ENCODE assay signal across 15 cellular contexts in genomic region chr11:128595775-128596174, GRCh38. TPM values are rescaled to one million over a fixed set of nuclear protein-coding genes. Genes with fewer than 3 reads are reported as not detected.
DNase-seq lines count a peak whose midpoint lies in the region; ATAC-seq, FAIRE-seq and TF ChIP-seq lines count a peak whose summit lies in the region.
"Had no signal": no experiment of that assay in that cellular context is flagged by ENCODE, and none has a peak within 500 bp of the region (broad histone marks: within the 10 kb centered on the region; RNA-seq: fewer than 3 reads in every experiment).

No MANE protein-coding gene starts in this region.

- H3K27ac Mint-ChIP-seq in stimulated activated naive B cell treated with anti-CD40 and anti-IgM and Interleukin-4, amounts not matched to agents 10 μg/mL and 1 μg/mL and 100 μg/mL, for 72 hours = peak overlapping the region; percentile 89
- H3K27ac Mint-ChIP-seq: CD4-positive, alpha-beta memory T cell; HFFc6 had no signal

- peaks cover 32 to 60% of the 10 kb centered on the region in 2 donors for H3K4me1 Mint-ChIP-seq in stimulated activated naive B cell treated with anti-CD40 and anti-IgM and Interleukin-4, amounts not matched to agents 10 μg/mL and 1 μg/mL and 100 μg/mL, for 72 hours

- no peak overlapping the region for H2AFZ ChIP-seq in HepG2 (ENCODE audit: low read length)

- H3K9me3 Mint-ChIP-seq in stimulated activated naive B cell treated with anti-CD40 and anti-IgM and Interleukin-4, amounts not matched to agents 10 μg/mL and 1 μg/mL and 100 μg/mL, for 72 hours = peaks cover 0 to 3% of the 10 kb centered on the region in 2 donors
- H3K9me3 Mint-ChIP-seq: HFFc6 had no signal

- no peak for TF ChIP-seq POLR2A in HepG2 (IDR thresholded peaks at IDR 0.05; ENCODE audit: insufficient read depth in 1 of 2, low read depth in 2 of 2, low read length in 2 of 2)

- no peak for DNase-seq in HepG2 (ENCODE audit: low spot score)
- peak; percentile 4 for DNase-seq in NCI-H82 treated with DMSO at 0.1 percent for 48 hours (lab: John Stamatoyannopoulos, UW; ENCODE audit: unreplicated experiment)
- DNase-seq in left lobe of liver (ENCODE audit: low spot score) = no peak
- no peak for DNase-seq in stimulated activated naive B cell treated with anti-CD40 and anti-IgM and Interleukin-4, amounts not matched to agents 10 μg/mL and 1 μg/mL and 100 μg/mL, for 72 hours
- DNase-seq in NCI-H1694 treated with DMSO at 0.1 percent for 48 hours (lab: John Stamatoyannopoulos, UW) = no peak
- no peak for DNase-seq in DMS 273 (lab: John Stamatoyannopoulos, UW; ENCODE audit: unreplicated experiment)
- DNase-seq in GM19240 (ENCODE audit: insufficient read length, low spot score) = no peak
- DNase-seq: 8988T; CD4-positive, alpha-beta memory T cell; DMS153; DMS79 treated with DMSO at 0.1 percent for 48 hours; GDM1 had no signal

- H3K4me3 ChIP-seq in liver (ENCODE audit: low read depth in 1 of 3, low read length in 3 of 3) = no peak overlapping the region
- no peak overlapping the region for H3K4me3 ChIP-seq in HepG2 (replicated peaks in 1 of 3; ENCODE audit: insufficient read depth in 1 of 3, low read depth in 2 of 3, low read length in 3 of 3)

- TF ChIP-seq EP300 in HepG2 (IDR thresholded peaks at IDR 0.05; ENCODE audit: low read depth in 2 of 2, low read length in 2 of 2) = no peak
- no peak for TF ChIP-seq EP300 in HepG2 (CRISPR knock-in tag; IDR thresholded peaks at IDR 0.05; ENCODE audit: borderline replicate concordance)

- H3K4me2 ChIP-seq in HepG2 (ENCODE audit: low read depth, low read length) = no peak overlapping the region

- no peaks in the 10 kb centered on the region for H3K79me2 ChIP-seq in HepG2 (ENCODE audit: insufficient read depth, low read length)

- in situ Hi-C loops in HepG2 (cut with HindIII; ENCODE audit: extremely low pct_ligation_motif_present, low pct_unique_long_range_greater_than_20kb) = no loop called here

- POLR2A ChIA-PET in HepG2 (lab: Yijun Ruan, JAX) = no interaction called here

- no peaks in the 10 kb centered on the region for H3K36me3 Mint-ChIP-seq in stimulated activated naive B cell treated with anti-CD40 and anti-IgM and Interleukin-4, amounts not matched to agents 10 μg/mL and 1 μg/mL and 100 μg/mL, for 72 hours
- H3K36me3 Mint-ChIP-seq: CD4-positive, alpha-beta memory T cell had no signal

- FAIRE-seq in HepG2 (lab: Jason Lieb, UNC) = no peak

- no TSS peak for BruUV-seq in HepG2 (replicated peaks; lab: Mats Ljungman, UMichigan)

- H3K27me3 ChIP-seq in liver (ENCODE audit: control insufficient read depth in 4 of 4, insufficient read depth in 4 of 4, low read length in 3 of 4) (peaks cover 0 to 4% (median under 1%) of the 10 kb centered on the region in 4 donors), HepG2 (ENCODE audit: control insufficient read depth in 1 of 2, insufficient read depth in 2 of 2, low read length in 2 of 2) (peaks cover 0 to 11% of the 10 kb centered on the region in 2 experiments; a peak in 2 of 5 replicates)

- H3K9ac ChIP-seq in liver (ENCODE audit: low read depth in 1 of 2, low read length in 2 of 2) (no peak overlapping the region), HepG2 (ENCODE audit: insufficient read depth, low read depth, low read length) (no peak overlapping the region)

- H3K9me3 ChIP-seq in liver (ENCODE audit: control insufficient read depth in 4 of 4, low read length in 3 of 4) (no peaks in the 10 kb centered on the region), HepG2 (ENCODE audit: low read length) (no peaks in the 10 kb centered on the region)

- intact Hi-C loops in HepG2 (cut with micrococcal nuclease; ENCODE audit: unreplicated experiment) = no loop called here

- H3K4me1 ChIP-seq in liver (ENCODE audit: control insufficient read depth in 4 of 4, insufficient read depth in 4 of 4, low read length in 3 of 4) (no peaks in the 10 kb centered on the region), HepG2 (ENCODE audit: insufficient read depth, low read length) (no peaks in the 10 kb centered on the region)

- H3K4me3 Mint-ChIP-seq in stimulated activated naive B cell treated with anti-CD40 and anti-IgM and Interleukin-4, amounts not matched to agents 10 μg/mL and 1 μg/mL and 100 μg/mL, for 72 hours = no peak overlapping the region
- H3K4me3 Mint-ChIP-seq: CD4-positive, alpha-beta memory T cell; HFFc6 had no signal

- H4K20me1 ChIP-seq in HepG2 (ENCODE audit: insufficient read depth, low read length) = no peaks in the 10 kb centered on the region

- WGBS in liver = 70% methylated on average over 3 of the region's 3 CpGs
- WGBS in HepG2 (ENCODE audit: low lambda C conversion rate) = 4% methylated on average over 3 of the region's 3 CpGs

- H3K27me3 Mint-ChIP-seq in stimulated activated naive B cell treated with anti-CD40 and anti-IgM and Interleukin-4, amounts not matched to agents 10 μg/mL and 1 μg/mL and 100 μg/mL, for 72 hours = no peaks in the 10 kb centered on the region
- H3K27me3 Mint-ChIP-seq: CD4-positive, alpha-beta memory T cell had no signal

- ATAC-seq in HepG2 (no peak), left lobe of liver (peak; percentile 19)
- ATAC-seq in stimulated activated naive B cell treated with anti-CD40 and anti-IgM and Interleukin-4, amounts not matched to agents 10 μg/mL and 1 μg/mL and 100 μg/mL, for 72 hours (replicated peaks) = no peak

- H3K36me3 ChIP-seq in liver (ENCODE audit: control insufficient read depth in 4 of 4, insufficient read depth in 3 of 4, low read depth in 1 of 4, low read length in 3 of 4) (no peaks in the 10 kb centered on the region), HepG2 (replicated peaks in 1 of 2; ENCODE audit: control insufficient read depth in 1 of 2, insufficient read depth in 2 of 2, low read length in 2 of 2) (no peaks in the 10 kb centered on the region)

- H3K27ac ChIP-seq in liver (ENCODE audit: low read depth in 1 of 2, low read length in 2 of 2) (no peak overlapping the region), HepG2 (ENCODE audit: extremely low read length, insufficient read depth, low read length) (no peak overlapping the region)
- H3K27ac ChIP-seq: C4-2B had no signal

- CTCF ChIA-PET in HepG2 (lab: Yijun Ruan, JAX; ENCODE audit: low intra/inter-chr PET ratio, low total read pairs) = no interaction called here

- TF ChIP-seq CTCF in liver (IDR thresholded peaks at IDR 0.05; ENCODE audit: low read depth, low read length, missing input control) = no peak
- TF ChIP-seq CTCF in HepG2 (CRISPR knock-in tag; IDR thresholded peaks at IDR 0.05) = no peak

- TF ChIP-seq RAD21 in liver (IDR thresholded peaks at IDR 0.05) (peak in 1 of 2 donors; percentile 10), HepG2 (CRISPR knock-in tag; IDR thresholded peaks at IDR 0.05) (no peak)

TF ChIP-seq in liver, 16 proteins besides CTCF, POLR2A, EP300 and RAD21 (continues in another document):
- TF ChIP-seq NR2F2 (IDR thresholded peaks at IDR 0.05) (peak; percentile 94), RXRA (IDR thresholded peaks at IDR 0.05) (peak in 1 of 2 donors; percentile 57), ATF3 (IDR thresholded peaks at IDR 0.05) (no peak)

TF ChIP-seq in HepG2, 621 proteins besides CTCF, POLR2A, EP300 and RAD21 (continues in another document):
- TF ChIP-seq RXRB (CRISPR knock-in tag; IDR thresholded peaks at IDR 0.05; ENCODE audit: borderline replicate concordance) = no peak
- no peak for TF ChIP-seq HNRNPK (IDR thresholded peaks at IDR 0.05; ENCODE audit: low read depth, low read length, poor library complexity, severe bottlenecking)
- no peak for TF ChIP-seq ZNF674 (CRISPR knock-in tag; IDR thresholded peaks at IDR 0.05; ENCODE audit: low read depth)
- TF ChIP-seq ZFAT (CRISPR knock-in tag; conservative IDR thresholded peaks at IDR 0.05) = no peak

RNA-seq across cellular contexts. Expression of gene ETS1, which starts 8.4 kb away (rescaled TPM):
- total RNA-seq in liver (10 to 100 TPM; 24.2 to 30.0 TPM), HepG2 (2016; rRNA removed; fragmentation: Illumina TruSeq; extraction: Trizol) (0.18 and 0.20 TPM in 2 replicates), left lobe of liver (20.2 TPM)
- polyA plus RNA-seq in liver (10 to 100 TPM in 1 of 2 donors, 1 to 10 TPM in 1; 4.8 to 16.5 TPM), HepG2 (2011; rRNA removed) (0.12 and 0.34 TPM in 2 replicates)
- total RNA-seq in HepG2 (2016; cell fraction: cytosol; rRNA removed; fragmentation: Illumina TruSeq; extraction: Trizol; ENCODE audit: low read depth) = 0.09 and 0.10 TPM in 2 replicates
- total RNA-seq in HepG2 (2016; cell fraction: insoluble cytoplasmic fraction; rRNA removed; fragmentation: Illumina TruSeq; extraction: Trizol) = 0.25 and 0.26 TPM in 2 replicates
- 0.09 and 0.14 TPM in 2 replicates for total RNA-seq in HepG2 (2016; cell fraction: membrane; rRNA removed; fragmentation: Illumina TruSeq; extraction: Trizol)
- total RNA-seq in HepG2 (2016; cell fraction: nucleus; rRNA removed; fragmentation: Illumina TruSeq; extraction: Trizol) = 0.12 and 0.13 TPM in 2 replicates
- 0.21 TPM in 2 replicates for polyA plus RNA-seq in HepG2 (2011; cell fraction: cytosol; rRNA removed)
- polyA plus RNA-seq in HepG2 (2011; cell fraction: nucleus; rRNA removed) = 0.14 and 0.26 TPM in 2 replicates
- 0.25 and 0.81 TPM in 2 replicates for polyA plus RNA-seq in HepG2 (2012)
- not detected in 2 replicates for polyA plus RNA-seq in HepG2 (2016; cell fraction: cytosol; fragmentation: Illumina TruSeq; extraction: Trizol; ENCODE audit: low read depth)
- polyA plus RNA-seq in HepG2 (2016; cell fraction: insoluble cytoplasmic fraction; fragmentation: Illumina TruSeq; extraction: Trizol; ENCODE audit: low read depth) = 0.21 and 0.23 TPM in 2 replicates
- 0.03 and 0.06 TPM in 2 replicates for polyA plus RNA-seq in HepG2 (2016; cell fraction: membrane; fragmentation: Illumina TruSeq; extraction: Trizol; ENCODE audit: low read depth)
- 0.17 and 0.18 TPM in 2 replicates for polyA plus RNA-seq in HepG2 (2016; cell fraction: nucleus; fragmentation: Illumina TruSeq; extraction: Trizol; ENCODE audit: insufficient read depth, low read depth)
- 0.08 and 8.3 TPM in 2 replicates for polyA minus RNA-seq in HepG2 (2011; rRNA and poly(A)+ RNA removed; ENCODE audit: low replicate concordance)
- polyA minus RNA-seq in HepG2 (2011; cell fraction: cytosol; rRNA and poly(A)+ RNA removed) = 0.44 and 0.49 TPM in 2 replicates
- polyA minus RNA-seq in HepG2 (2011; cell fraction: nucleus; rRNA and poly(A)+ RNA removed) = 0.62 and 0.64 TPM in 2 replicates

Comparison
In these comparisons a context has a peak if more than half of its experiments do, and no peak if none do; other contexts are left out.
1. RNA of gene ETS1, which starts 8.4 kb away (total RNA-seq): 24.2 to 30.0 TPM in liver and 20.2 TPM in left lobe of liver (single experiment); 0.09 to 0.26 TPM in HepG2; every median in the first group is over 10 times any median in the second.